Comparison of ENCODE assay signal across 21 cellular contexts in genomic region chr6:10561566-10562088, GRCh38. TPM values are rescaled to one million over a fixed set of nuclear protein-coding genes. Genes with fewer than 3 reads are reported as not detected.
DNase-seq lines count a peak whose midpoint lies in the region; ATAC-seq, FAIRE-seq and TF ChIP-seq lines count a peak whose summit lies in the region.
"Had no signal": no experiment of that assay in that cellular context is flagged by ENCODE, and none has a peak within 500 bp of the region (broad histone marks: within the 10 kb centered on the region; RNA-seq: fewer than 3 reads in every experiment).

No MANE protein-coding gene starts in this region.

- H3K9me3 ChIP-seq in IMR-90 (ENCODE audit: control insufficient read depth, insufficient read depth, low read length), result no peaks in the 10 kb centered on the region
- H3K9me3 ChIP-seq in H1 (ENCODE audit: insufficient read depth in 2 of 2, low read depth in 1 of 2, low read length in 1 of 2), result no peaks in the 10 kb centered on the region
- H3K9me3 ChIP-seq in thyroid gland, result no peaks in the 10 kb centered on the region
- H3K9me3 ChIP-seq: suprapubic skin had no signal

- no peak for ATAC-seq in IMR-90 (ENCODE audit: low read depth)
- ATAC-seq: activated naive CD8-positive, alpha-beta T cell treated with anti-CD3 and anti-CD28 coated beads, Interleukin-2, amount 50 U/mL, for 24 hours had no signal

- H3K27me3 ChIP-seq in IMR-90 (ENCODE audit: control insufficient read depth, insufficient read depth, low read length) (no peaks in the 10 kb centered on the region), H1 (replicated peaks in 1 of 4; ENCODE audit: control insufficient read depth in 3 of 4, extremely low read depth in 1 of 4, insufficient read depth in 3 of 4, low read length in 3 of 4) (no peaks in the 10 kb centered on the region), thyroid gland (no peaks in the 10 kb centered on the region)
- H3K27me3 ChIP-seq: suprapubic skin had no signal

- no peaks in the 10 kb centered on the region for H3K9me3 Mint-ChIP-seq in mesothelial cell of epicardium
- H3K9me3 Mint-ChIP-seq: activated naive CD8-positive, alpha-beta T cell treated with anti-CD3 and anti-CD28 coated beads, Interleukin-2, amount 50 U/mL, for 24 hours; endodermal cell; HFFc6 had no signal

- TF ChIP-seq RAD21 in IMR-90 (IDR thresholded peaks at IDR 0.05; ENCODE audit: low read length) (no peak), H1 (IDR thresholded peaks at IDR 0.05 in 1 of 2, conservative IDR thresholded peaks at IDR 0.05 in 1 of 2; ENCODE audit: low read depth in 2 of 2, low read length in 2 of 2) (no peak)

- H2AK5ac ChIP-seq in IMR-90 (ENCODE audit: low read depth, low read length) (no peak overlapping the region; the same call in 1 of the 2 replicates), H1 (ENCODE audit: low read depth, low read length) (no peak overlapping the region)

- H2AFZ ChIP-seq in IMR-90 (replicated peaks; ENCODE audit: low read length, poor library complexity), result no peak overlapping the region
- no peak overlapping the region for H2AFZ ChIP-seq in H1 (ENCODE audit: low read length)

- H3K4ac ChIP-seq in IMR-90 (ENCODE audit: low read depth, low read length) (no peak overlapping the region), H1 (replicated peaks; ENCODE audit: insufficient read length, low read depth, low read length) (no peak overlapping the region)

- POLR2A ChIA-PET in IMR-90 (lab: Charles Lee; ENCODE audit: unreplicated experiment) (no interaction called here), H1 (lab: Charles Lee; ENCODE audit: partially characterized antibody) (interaction anchor here (1.6 to 10.2 kb wide), 4 partner anchors 12 to 99 kb away, joined by 3 to 154 read pairs (median 5); no protein-coding TSS in a partner anchor)

- peaks cover 54% of the 10 kb centered on the region for H3K4me1 Mint-ChIP-seq in mesothelial cell of epicardium
- H3K4me1 Mint-ChIP-seq: activated naive CD8-positive, alpha-beta T cell treated with anti-CD3 and anti-CD28 coated beads, Interleukin-2, amount 50 U/mL, for 24 hours had no signal

- no peak for FAIRE-seq in H1 (lab: Jason Lieb, UNC)
- FAIRE-seq: RCC 7860, small intestine had no signal

- H3K4me3 Mint-ChIP-seq in mesothelial cell of epicardium, result no peak overlapping the region
- H3K4me3 Mint-ChIP-seq: activated naive CD8-positive, alpha-beta T cell treated with anti-CD3 and anti-CD28 coated beads, Interleukin-2, amount 50 U/mL, for 24 hours; endodermal cell; HFFc6 had no signal

- CTCF ChIA-PET in IMR-90 (lab: Yijun Ruan, JAX), result no interaction called here
- CTCF ChIA-PET in H1 (lab: Charles Lee; ENCODE audit: partially characterized antibody), result interaction anchor here (0.7 to 2.4 kb wide), 7 partner anchors 11 to 52 kb away, joined by 3 to 10 read pairs (median 5); no protein-coding TSS in a partner anchor

- no peak overlapping the region for H2BK5ac ChIP-seq in IMR-90 (ENCODE audit: low read depth, low read length, poor library complexity, severe bottlenecking)
- no peak overlapping the region for H2BK5ac ChIP-seq in H1 (ENCODE audit: low read depth, low read length)

- no peak overlapping the region for H3K18ac ChIP-seq in IMR-90 (ENCODE audit: low read depth, low read length)
- H3K18ac ChIP-seq in H1 (ENCODE audit: extremely low read depth, low read length), result no peak overlapping the region

- H4K5ac ChIP-seq in IMR-90 (ENCODE audit: low read depth, low read length) (no peak overlapping the region), H1 (ENCODE audit: insufficient read length, low read depth, low read length) (no peak overlapping the region)

- H3K27ac Mint-ChIP-seq in mesothelial cell of epicardium, result peak overlapping the region; percentile 74
- H3K27ac Mint-ChIP-seq: activated naive CD8-positive, alpha-beta T cell treated with anti-CD3 and anti-CD28 coated beads, Interleukin-2, amount 50 U/mL, for 24 hours; endodermal cell; HFFc6 had no signal

- H2BK120ac ChIP-seq in IMR-90 (ENCODE audit: low read depth, low read length), result no peak overlapping the region
- no peak overlapping the region for H2BK120ac ChIP-seq in H1 (replicated peaks; ENCODE audit: low read depth, low read length)

- H2BK20ac ChIP-seq in IMR-90 (ENCODE audit: low read depth, low read length) (peak overlapping the region; percentile 5; the same call in 1 of the 2 replicates), H1 (ENCODE audit: low read length) (no peak overlapping the region)

- H3K79me1 ChIP-seq in IMR-90 (ENCODE audit: low read depth in 1 of 2, low read length in 2 of 2), result no peaks in the 10 kb centered on the region
- peaks cover 18% of the 10 kb centered on the region for H3K79me1 ChIP-seq in H1 (ENCODE audit: low read depth, low read length)

- TF ChIP-seq EP300 in H1 (IDR thresholded peaks at IDR 0.05; ENCODE audit: borderline replicate concordance in 1 of 2, low read depth in 2 of 2, low read length in 2 of 2), result no peak

- TF ChIP-seq CTCF in IMR-90 (conservative IDR thresholded peaks at IDR 0.05; ENCODE audit: low read depth, low read length), result no peak
- TF ChIP-seq CTCF in H1 (IDR thresholded peaks at IDR 0.05; ENCODE audit: control extremely low read depth in 1 of 3, insufficient read depth in 1 of 3, low read depth in 1 of 3, low read length in 3 of 3), result no peak
- no peak for TF ChIP-seq CTCF in mesothelial cell of epicardium (IDR thresholded peaks at IDR 0.05; ENCODE audit: unreplicated experiment)
- no peak for TF ChIP-seq CTCF in thyroid gland (IDR thresholded peaks at IDR 0.05)

- peaks cover 60 to 99% of the 10 kb centered on the region in 2 experiments for H3K79me2 ChIP-seq in H1 (ENCODE audit: control insufficient read depth in 1 of 2, insufficient read depth in 2 of 2, low read length in 2 of 2)

- H3K27me3 Mint-ChIP-seq in mesothelial cell of epicardium (ENCODE audit: low read depth), result no peaks in the 10 kb centered on the region
- H3K27me3 Mint-ChIP-seq: activated naive CD8-positive, alpha-beta T cell treated with anti-CD3 and anti-CD28 coated beads, Interleukin-2, amount 50 U/mL, for 24 hours; CD4-positive, alpha-beta memory T cell had no signal

- H2BK12ac ChIP-seq in H1 (ENCODE audit: low read depth, low read length), result peak overlapping the region; percentile 32; the same call in 1 of the 2 replicates

- H4K20me1 ChIP-seq in IMR-90 (ENCODE audit: insufficient read depth, low read length), result no peaks in the 10 kb centered on the region
- H4K20me1 ChIP-seq in H1 (replicated peaks in 1 of 2; ENCODE audit: control insufficient read depth in 1 of 2, insufficient read depth in 2 of 2, low read length in 2 of 2), result peaks cover 13 to 19% of the 10 kb centered on the region in 2 experiments

- H3K4me3 ChIP-seq in IMR-90 (ENCODE audit: insufficient read depth, low read depth, low read length) (no peak overlapping the region), H1 (ENCODE audit: extremely low read depth in 1 of 4, insufficient read depth in 2 of 4, low read depth in 3 of 4, low read length in 4 of 4) (peak overlapping the region in 1 of 4 experiments; percentile 15; a peak in 2 of 8 replicates), thyroid gland (replicated peaks in 1 of 3) (no peak overlapping the region)
- H3K4me3 ChIP-seq: lung, suprapubic skin had no signal

- no peak overlapping the region for H4K8ac ChIP-seq in IMR-90 (ENCODE audit: low read depth in 2 of 2, low read length in 2 of 2)
- H4K8ac ChIP-seq in H1 (ENCODE audit: extremely low read depth, insufficient read depth, low read length), result no peak overlapping the region

- H3K4me1 ChIP-seq in IMR-90 (ENCODE audit: control insufficient read depth, insufficient read depth, low read length), result peaks cover 2% of the 10 kb centered on the region; the same call in 1 of the 2 replicates
- peaks cover 0 to 15% (median 4%) of the 10 kb centered on the region in 4 experiments; a peak in 5 of 7 replicates for H3K4me1 ChIP-seq in H1 (replicated peaks in 1 of 4; ENCODE audit: control insufficient read depth in 3 of 4, insufficient read depth in 4 of 4, low read length in 3 of 4)
- peaks cover 28 to 29% of the 10 kb centered on the region in 2 donors for H3K4me1 ChIP-seq in thyroid gland

- H3K23me2 ChIP-seq in H1 (ENCODE audit: low read depth, low read length), result peaks cover 6% of the 10 kb centered on the region; the same call in 1 of the 2 replicates

- no peak overlapping the region for H3K27ac ChIP-seq in IMR-90 (ENCODE audit: insufficient read depth, low read length)
- H3K27ac ChIP-seq in H1 (ENCODE audit: low read depth, low read length), result no peak overlapping the region
- H3K27ac ChIP-seq in thyroid gland, result peak overlapping the region in 2 of 3 donors; percentile 32 to 33
- H3K27ac ChIP-seq: KMS-11, suprapubic skin had no signal

- no peak overlapping the region for H3K4me2 ChIP-seq in IMR-90 (ENCODE audit: low read depth, low read length)
- H3K4me2 ChIP-seq in H1 (ENCODE audit: insufficient read depth in 1 of 2, low read depth in 2 of 2, low read length in 2 of 2), result peak overlapping the region; percentile 44 to 80; a peak in 3 of 4 replicates
- H3K4me2 ChIP-seq: KMS-11 had no signal

- H3K36me3 Mint-ChIP-seq in mesothelial cell of epicardium, result peaks cover 3% of the 10 kb centered on the region

- no peak for TF ChIP-seq POLR2A in IMR-90 (IDR thresholded peaks at IDR 0.05; ENCODE audit: low read depth, low read length)
- TF ChIP-seq POLR2A in H1 (IDR thresholded peaks at IDR 0.05; ENCODE audit: control extremely low read depth in 1 of 2, low read depth in 2 of 2, low read length in 2 of 2), result no peak
- TF ChIP-seq POLR2A in thyroid gland (IDR thresholded peaks at IDR 0.05), result no peak

- no peak overlapping the region for H3K56ac ChIP-seq in IMR-90 (ENCODE audit: extremely low read depth, insufficient read depth, low read length)
- no peak overlapping the region for H3K56ac ChIP-seq in H1 (replicated peaks; ENCODE audit: insufficient read length, low read depth, low read length)

- H2BK15ac ChIP-seq in IMR-90 (ENCODE audit: low read depth, low read length) (no peak overlapping the region), H1 (ENCODE audit: low read length) (no peak overlapping the region)

- H3K23ac ChIP-seq in IMR-90 (ENCODE audit: low read depth, low read length) (no peak overlapping the region), H1 (ENCODE audit: insufficient read length) (no peak overlapping the region)

- no peak overlapping the region for H4K91ac ChIP-seq in IMR-90 (ENCODE audit: insufficient read depth, low read depth, low read length)
- H4K91ac ChIP-seq in H1 (replicated peaks; ENCODE audit: insufficient read length, low read length), result no peak overlapping the region

- DNase-seq in IMR-90 (no peak), H1 (ENCODE audit: low read depth in 1 of 2, low spot score in 2 of 2) (no peak), mesothelial cell of epicardium (ENCODE audit: low spot score in 2 of 2, unreplicated experiment in 2 of 2) (no peak), thyroid gland (no peak), NCI-H774 (lab: John Stamatoyannopoulos, UW) (no peak), activated T-cell treated with anti-CD3 and anti-CD28 coated beads for 4 hours (no peak)
- no peak for DNase-seq in stimulated activated CD8-positive, alpha-beta memory T cell treated with anti-CD3 and anti-CD28 coated beads, Interleukin-4, amount 100 ng/mL, for 48 hours
- DNase-seq: activated gamma-delta T cell treated with Interleukin-2 at 50 U/mL for 16 hours; activated naive CD8-positive, alpha-beta T cell treated with anti-CD3 and anti-CD28 coated beads, Interleukin-2, amount 50 U/mL, for 24 hours; activated T-cell treated with anti-CD3 and anti-CD28 coated beads, Interleukin-2, amount 50 U/mL, for 1 hour; CD4-positive, alpha-beta memory T cell; endodermal cell; HFFc6; NCI-H1436 treated with DMSO at 0.1 percent for 48 hours; NCI-H510A treated with DMSO at 0.1 percent for 48 hours; small intestine; stimulated activated CD4-positive, alpha-beta T cell treated with anti-CD3 and anti-CD28 coated beads, Interleukin-1b, Interleukin-23, amount 100 ng/mL, for 48 hours had no signal

- H2AK9ac ChIP-seq in IMR-90 (replicated peaks; ENCODE audit: low read depth, low read length, poor library complexity), result no peak overlapping the region

- intact Hi-C loops in IMR-90 (cut with micrococcal nuclease) (no loop called here), thyroid gland (cut with DNase I) (no loop called here)

- H3K9ac ChIP-seq in IMR-90 (ENCODE audit: low read depth, low read length) (no peak overlapping the region), H1 (replicated peaks in 1 of 4; ENCODE audit: extremely low read depth in 1 of 4, low read depth in 3 of 4, low read length in 3 of 4) (no peak overlapping the region)
- H3K9ac ChIP-seq: KMS-11 had no signal

- H3K14ac ChIP-seq in IMR-90 (replicated peaks; ENCODE audit: low read depth, low read length) (no peak overlapping the region), H1 (ENCODE audit: insufficient read length) (no peak overlapping the region)

- in situ Hi-C loops in IMR-90 (cut with MboI; ENCODE audit: low sequenced_read_pairs), result no loop called here

- H3K36me3 ChIP-seq in IMR-90 (ENCODE audit: control insufficient read depth, insufficient read depth, low read length) (no peaks in the 10 kb centered on the region), H1 (ENCODE audit: control insufficient read depth in 2 of 4, insufficient read depth in 4 of 4, low read length in 3 of 4) (peaks cover 0 to 30% (median 0%) of the 10 kb centered on the region in 4 experiments; a peak in 5 of 8 replicates), thyroid gland (no peaks in the 10 kb centered on the region)
- H3K36me3 ChIP-seq: suprapubic skin had no signal

- no TSS peak for BruUV-seq in IMR-90 (replicated peaks; lab: Mats Ljungman, UMichigan)

- WGBS in IMR-90 (ENCODE audit: extremely low coverage in 2 of 2, insufficient read length in 1 of 2), 2 experiments, result 17% methylated on average over 4 of the region's 8 CpGs; no CpG with 5 or more reads in 1 of the 2 experiments
- WGBS in H1 (ENCODE audit: extremely low coverage in 1 of 2, insufficient coverage in 1 of 2, insufficient read length in 1 of 2, insufficient replicate concordance in 2 of 2, low coverage in 1 of 2, low lambda C conversion rate in 2 of 2, missing lambda C conversion rate in 1 of 2), 2 experiments, result 85% methylated on average over 8 of the region's 8 CpGs; no CpG with 5 or more reads in 1 of the 2 experiments
- 61 to 62% methylated on average over 8 of the region's 8 CpGs for WGBS in thyroid gland, 2 donors

- dilution Hi-C loops in IMR-90 (cut with HindIII; ENCODE audit: low sequenced_read_pairs, unreplicated experiment), result no loop called here

- H3K9me1 ChIP-seq in IMR-90 (ENCODE audit: insufficient read depth, low read length), result no peaks in the 10 kb centered on the region

RNA-seq across cellular contexts. Expression of gene GCNT2, which starts 40.5 kb away (rescaled TPM):
- 0.83 and 0.90 TPM in 2 replicates for total RNA-seq in IMR-90 (2012; rRNA removed)
- 0.24 and 0.34 TPM in 2 replicates for polyA plus RNA-seq in IMR-90 (2012; rRNA removed)
- 0.11 and 0.17 TPM in 2 replicates for polyA plus RNA-seq in IMR-90 (2012; cell fraction: cytosol; rRNA removed)
- polyA plus RNA-seq in IMR-90 (2012; cell fraction: nucleus; rRNA removed; ENCODE audit: low replicate concordance), result 0.11 and 0.47 TPM in 2 replicates
- total RNA-seq in H1 (2021; fragmentation: NEBNext Ultra II Directional; extraction: Animal tissue kit (Norgen Biotek cat#: 25700)), result 52.5 and 54.3 TPM in 2 replicates
- 14.4 and 19.3 TPM in 2 replicates for polyA plus RNA-seq in H1 (2011; rRNA removed)
- 23.1 TPM for polyA plus RNA-seq in H1 (2011; cell fraction: cytosol; rRNA removed)
- 17.0 TPM for polyA plus RNA-seq in H1 (2011; cell fraction: nucleus; rRNA removed)
- 24.0 to 35.0 TPM (median 27.9 TPM) in 4 replicates for polyA plus RNA-seq in H1 (2012, experiment 1 of 2)
- polyA plus RNA-seq in H1 (2012, experiment 2 of 2), result 3.7 TPM
- 38.9 TPM for polyA plus RNA-seq in H1 (2013, experiment 1 of 2)
- polyA plus RNA-seq in H1 (2013, experiment 2 of 2), result 43.7 TPM
- polyA minus RNA-seq in H1 (2011; rRNA and poly(A)+ RNA removed), result 77.9 and 94.2 TPM in 2 replicates
- 36.0 TPM for polyA minus RNA-seq in H1 (2011; cell fraction: cytosol; rRNA and poly(A)+ RNA removed)
- polyA minus RNA-seq in H1 (2011; cell fraction: nucleus; rRNA and poly(A)+ RNA removed), result 104 TPM
- 29.3 to 35.0 TPM (median 32.2 TPM) in 3 replicates for total RNA-seq in mesothelial cell of epicardium
- total RNA-seq in thyroid gland, result 1 to 10 TPM; 4.0 to 9.8 (median 8.0) TPM

Comparison
In these comparisons a context has a peak if more than half of its experiments do, and no peak if none do; other contexts are left out.
1. H3K27ac ChIP-seq: peak in thyroid gland (2 of 3); none in IMR-90 (single experiment) and H1 (single experiment).